Comparison of ENCODE assay signal across 12 cellular contexts in the genomic region with DNA sequence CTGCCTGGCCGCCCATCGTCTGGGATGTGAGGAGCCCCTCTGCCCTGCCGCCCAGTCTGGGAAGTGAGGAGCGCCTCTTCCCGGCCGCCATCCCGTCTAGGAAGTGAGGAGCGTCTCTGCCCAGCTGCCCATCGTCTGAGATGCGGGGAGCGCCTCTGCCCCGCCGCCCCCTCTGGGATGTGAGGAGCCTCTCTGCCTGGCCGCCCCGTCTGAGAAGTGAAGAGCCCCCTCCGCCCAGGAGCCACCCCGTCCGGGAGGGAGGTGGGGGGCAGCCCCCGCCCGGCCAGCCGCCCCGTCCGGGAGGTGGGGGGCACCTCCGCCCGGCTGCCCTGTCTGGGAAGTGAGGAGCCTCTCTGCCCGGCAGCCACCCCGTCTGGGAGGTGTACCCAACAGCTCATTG. TPM values are rescaled to one million over a fixed set of nuclear protein-coding genes. Genes with fewer than 3 reads are reported as not detected.
"Had no signal": no experiment of that assay in that cellular context is flagged by ENCODE, and none has a peak within 500 bp of the region (broad histone marks: within the 10 kb centered on the region; RNA-seq: fewer than 3 reads in every experiment).

No MANE protein-coding gene starts in this region.

RNA-seq across cellular contexts. Expression of a gene that starts 3.4 kb away (rescaled TPM):
- total RNA-seq: colonic mucosa, dermis blood vessel endothelial cell, dermis microvascular lymphatic vessel endothelial cell, endothelial cell of umbilical vein, epithelial cell of proximal tubule, esophagus mucosa, fibroblast of villous mesenchyme, foreskin keratinocyte, gastroesophageal sphincter, glomerular endothelial cell, heart left ventricle had no signal
- polyA plus RNA-seq: endothelial cell of umbilical vein, esophagus, foreskin keratinocyte, heart left ventricle had no signal
